Comparison of ENCODE assay signal across 35 cellular contexts in genomic region chr10:8297951-8298350, GRCh38.
"Had no signal": no experiment of that assay in that cellular context is flagged by ENCODE, and none has a peak within 500 bp of the region (broad histone marks: within the 10 kb centered on the region; RNA-seq: fewer than 3 reads in every experiment).

No MANE protein-coding gene starts in this region.

- H3K9me3 ChIP-seq: adrenal gland, ascending aorta, breast epithelium, colonic mucosa, esophagus squamous epithelium had no signal

- H3K36me3 Mint-ChIP-seq: activated CD4-positive, alpha-beta memory T cell treated with anti-CD3 and anti-CD28 coated beads for 36 hours; activated CD8-positive, alpha-beta memory T cell treated with anti-CD3 and anti-CD28 coated beads, Interleukin-2, amount 10 ng/mL, durations not matched to agents 7 days and 5 days; activated naive CD8-positive, alpha-beta T cell treated with anti-CD3 and anti-CD28 coated beads for 36 hours; brain had no signal

- H3K27ac Mint-ChIP-seq: activated B cell treated with CpG ODN at 0.5 μM for 24 hours; activated CD4-positive, alpha-beta memory T cell treated with anti-CD3 and anti-CD28 coated beads for 36 hours; activated CD4-positive, alpha-beta T cell treated with anti-CD3 and anti-CD28 coated beads for 36 hours; activated CD4-positive, alpha-beta T cell treated with anti-CD3 and anti-CD28 coated beads, Interleukin-2, amount 10 ng/mL, durations not matched to agents 24 days and 14 days; activated CD8-positive, alpha-beta memory T cell treated with anti-CD3 and anti-CD28 coated beads, Interleukin-2, amount 10 ng/mL, durations not matched to agents 7 days and 5 days; activated CD8-positive, alpha-beta T cell treated with anti-CD3 and anti-CD28 coated beads, Interleukin-2, amount 10 ng/mL, durations not matched to agents 7 days and 5 days; activated naive CD4-positive, alpha-beta T cell treated with anti-CD3 and anti-CD28 coated beads for 36 hours; activated naive CD8-positive, alpha-beta T cell treated with anti-CD3 and anti-CD28 coated beads for 36 hours; activated naive CD8-positive, alpha-beta T cell treated with anti-CD3 and anti-CD28 coated beads, Interleukin-2, amount 50 U/mL, for 24 hours; activated T-helper 1 cell treated with anti-CD3 and anti-CD28 coated beads, Interleukin-12 subunit alpha, Interleukin-12 subunit beta, Interleukin-2, Interleukin-4 antibody, amounts not matched to agents 30 ng/mL and 10 ng/mL and 1 ng/mL, durations not matched to agents 14 hours and 24 hours and 36 hours; activated T-helper 2 cell treated with anti-CD3 and anti-CD28 coated beads, Interferon-gamma antibody, Interleukin-2, Interleukin-4, amounts not matched to agents 10 μg/mL and 5 μg/mL and 100 μg/mL, durations not matched to agents 14 hours and 24 hours and 36 hours had no signal

- H3K27ac ChIP-seq: adrenal gland, ascending aorta, breast epithelium, cardiac muscle cell, colonic mucosa, epithelial cell of prostate, esophagus squamous epithelium, WERI-Rb-1 had no signal

- DNase-seq: activated B cell treated with CpG ODN at 0.5 μM for 24 hours; activated CD4-positive, alpha-beta memory T cell treated with anti-CD3 and anti-CD28 coated beads for 36 hours; activated CD4-positive, alpha-beta T cell treated with anti-CD3 and anti-CD28 coated beads for 36 hours; activated CD4-positive, alpha-beta T cell treated with anti-CD3 and anti-CD28 coated beads, Interleukin-2, amount 10 ng/mL, durations not matched to agents 24 days and 14 days; activated CD8-positive, alpha-beta memory T cell treated with anti-CD3 and anti-CD28 coated beads, Interleukin-2, amount 10 ng/mL, durations not matched to agents 7 days and 5 days; activated CD8-positive, alpha-beta memory T cell treated with anti-CD3 and anti-CD28 coated beads, Interleukin-2, amount 50 U/mL, for 4 hours; activated CD8-positive, alpha-beta T cell treated with anti-CD3 and anti-CD28 coated beads, Interleukin-2, amount 10 ng/mL, durations not matched to agents 7 days and 5 days; activated effector memory CD4-positive, alpha-beta T cell treated with anti-CD3 and anti-CD28 coated beads, Interleukin-2, amount 50 U/mL, for 16 hours; activated naive CD4-positive, alpha-beta T cell treated with anti-CD3 and anti-CD28 coated beads for 36 hours; activated naive CD8-positive, alpha-beta T cell treated with anti-CD3 and anti-CD28 coated beads for 36 hours; activated naive CD8-positive, alpha-beta T cell treated with anti-CD3 and anti-CD28 coated beads, Interleukin-2, amount 50 U/mL, for 24 hours; activated T-cell treated with anti-CD3 and anti-CD28 coated beads, Interleukin-2, amount 50 U/mL, for 1 hour; activated T-cell treated with anti-CD3 and anti-CD28 coated beads, Interleukin-2, amount 50 U/mL, for 48 hours; adrenal gland; central memory CD4-positive, alpha-beta T cell; cerebellar nuclear complex; colonic mucosa; effector CD8-positive, alpha-beta T cell; esophagus squamous epithelium; foreskin fibroblast; glutamatergic neuron; T-helper 1 cell; T-helper 17 cell; T1000; WERI-Rb-1 had no signal

- ATAC-seq: activated CD4-positive, alpha-beta T cell treated with anti-CD3 and anti-CD28 coated beads for 36 hours; activated CD4-positive, CD25-positive, alpha-beta regulatory T cell treated with anti-CD3 and anti-CD28 coated beads, Interleukin-2, amount 50 U/mL, for 24 hours; activated CD8-positive, alpha-beta memory T cell treated with anti-CD3 and anti-CD28 coated beads, Interleukin-2, amount 10 ng/mL, durations not matched to agents 7 days and 5 days; activated CD8-positive, alpha-beta T cell treated with anti-CD3 and anti-CD28 coated beads, Interleukin-2, amount 10 ng/mL, durations not matched to agents 7 days and 5 days; activated naive CD8-positive, alpha-beta T cell treated with anti-CD3 and anti-CD28 coated beads, Interleukin-2, amount 50 U/mL, for 24 hours; T-helper 17 cell had no signal

- H3K27me3 ChIP-seq: ascending aorta, breast epithelium, colonic mucosa had no signal

- H3K9me3 Mint-ChIP-seq: activated B cell treated with CpG ODN at 0.5 μM for 24 hours; activated CD4-positive, alpha-beta memory T cell treated with anti-CD3 and anti-CD28 coated beads for 36 hours; activated CD4-positive, alpha-beta T cell treated with anti-CD3 and anti-CD28 coated beads, Interleukin-2, amount 10 ng/mL, durations not matched to agents 24 days and 14 days; activated naive CD4-positive, alpha-beta T cell treated with anti-CD3 and anti-CD28 coated beads for 36 hours; activated naive CD4-positive, alpha-beta T cell treated with anti-CD3 and anti-CD28 coated beads, Interleukin-2, amount 50 U/mL, for 24 hours; activated naive CD8-positive, alpha-beta T cell treated with anti-CD3 and anti-CD28 coated beads for 36 hours; activated naive CD8-positive, alpha-beta T cell treated with anti-CD3 and anti-CD28 coated beads, Interleukin-2, amount 50 U/mL, for 24 hours; activated T-helper 1 cell treated with anti-CD3 and anti-CD28 coated beads, Interleukin-12 subunit alpha, Interleukin-12 subunit beta, Interleukin-2, Interleukin-4 antibody, amounts not matched to agents 30 ng/mL and 10 ng/mL and 1 ng/mL, durations not matched to agents 14 hours and 24 hours and 36 hours; activated T-helper 2 cell treated with anti-CD3 and anti-CD28 coated beads, Interferon-gamma antibody, Interleukin-2, Interleukin-4, amounts not matched to agents 10 μg/mL and 5 μg/mL and 100 μg/mL, durations not matched to agents 14 hours and 24 hours and 36 hours; brain; T-helper 2 cell treated with Interferon-gamma antibody and Interleukin-4, amounts not matched to agents 5 μg/mL and 100 μg/mL, for 36 hours had no signal

- H3K4me3 ChIP-seq: adrenal gland, ascending aorta, breast epithelium, cardiac muscle cell, colonic mucosa, esophagus squamous epithelium had no signal

- H3K4me3 Mint-ChIP-seq: activated B cell treated with CpG ODN at 0.5 μM for 24 hours; activated CD4-positive, alpha-beta memory T cell treated with anti-CD3 and anti-CD28 coated beads for 36 hours; activated CD4-positive, alpha-beta T cell treated with anti-CD3 and anti-CD28 coated beads for 36 hours; activated CD4-positive, alpha-beta T cell treated with anti-CD3 and anti-CD28 coated beads, Interleukin-2, amount 10 ng/mL, durations not matched to agents 24 days and 14 days; activated CD8-positive, alpha-beta memory T cell treated with anti-CD3 and anti-CD28 coated beads, Interleukin-2, amount 10 ng/mL, durations not matched to agents 7 days and 5 days; activated CD8-positive, alpha-beta T cell treated with anti-CD3 and anti-CD28 coated beads, Interleukin-2, amount 10 ng/mL, durations not matched to agents 7 days and 5 days; activated naive CD4-positive, alpha-beta T cell treated with anti-CD3 and anti-CD28 coated beads for 36 hours; activated naive CD4-positive, alpha-beta T cell treated with anti-CD3 and anti-CD28 coated beads, Interleukin-2, amount 50 U/mL, for 24 hours; activated naive CD8-positive, alpha-beta T cell treated with anti-CD3 and anti-CD28 coated beads for 36 hours; activated naive CD8-positive, alpha-beta T cell treated with anti-CD3 and anti-CD28 coated beads, Interleukin-2, amount 50 U/mL, for 24 hours; activated T-helper 1 cell treated with anti-CD3 and anti-CD28 coated beads, Interleukin-12 subunit alpha, Interleukin-12 subunit beta, Interleukin-2, Interleukin-4 antibody, amounts not matched to agents 30 ng/mL and 10 ng/mL and 1 ng/mL, durations not matched to agents 14 hours and 24 hours and 36 hours; brain; T-helper 17 cell; T-helper 2 cell treated with Interferon-gamma antibody and Interleukin-4, amounts not matched to agents 5 μg/mL and 100 μg/mL, for 36 hours had no signal

- H3K27me3 Mint-ChIP-seq: activated B cell treated with CpG ODN at 0.5 μM for 24 hours; activated CD4-positive, alpha-beta T cell treated with anti-CD3 and anti-CD28 coated beads for 36 hours; activated naive CD8-positive, alpha-beta T cell treated with anti-CD3 and anti-CD28 coated beads for 36 hours had no signal

- H3K36me3 ChIP-seq: adrenal gland, ascending aorta, breast epithelium, cardiac muscle cell, colonic mucosa, esophagus squamous epithelium, WERI-Rb-1 had no signal

- H3K4me1 ChIP-seq: adrenal gland, ascending aorta, breast epithelium, colonic mucosa had no signal

- H3K4me1 Mint-ChIP-seq: activated B cell treated with CpG ODN at 0.5 μM for 24 hours; activated CD4-positive, alpha-beta T cell treated with anti-CD3 and anti-CD28 coated beads for 36 hours; activated naive CD4-positive, alpha-beta T cell treated with anti-CD3 and anti-CD28 coated beads, Interleukin-2, amount 50 U/mL, for 24 hours; activated naive CD8-positive, alpha-beta T cell treated with anti-CD3 and anti-CD28 coated beads for 36 hours had no signal
